In genomic region chr1:10741696-10742095, GRCh38 we compare ENCODE assay signal across 24 cellular contexts.
"Had no signal": no experiment of that assay in that cellular context is flagged by ENCODE, and none has a peak within 500 bp of the region (broad histone marks: within the 10 kb centered on the region; RNA-seq: fewer than 3 reads in every experiment).

No MANE protein-coding gene starts in this region.

- DNase-seq: activated B cell treated with CpG ODN at 0.5 μM for 24 hours; activated CD4-positive, alpha-beta T cell treated with anti-CD3 and anti-CD28 coated beads for 1 hour; activated CD4-positive, alpha-beta T cell treated with anti-CD3 and anti-CD28 coated beads, Interleukin-2, amount 10 ng/mL, durations not matched to agents 24 days and 14 days; activated CD4-positive, alpha-beta T cell treated with anti-CD3 and anti-CD28 coated beads, Interleukin-2, amount 50 U/mL, for 48 hours; activated CD8-positive, alpha-beta memory T cell treated with anti-CD3 and anti-CD28 coated beads for 24 hours; activated gamma-delta T cell treated with Interleukin-2 at 50 U/mL for 16 hours; activated naive CD4-positive, alpha-beta T cell treated with anti-CD3 and anti-CD28 coated beads, Interleukin-2, amount 10 ng/mL, durations not matched to agents 7 days and 5 days; activated naive CD8-positive, alpha-beta T cell treated with anti-CD3 and anti-CD28 coated beads for 36 hours; activated T-cell treated with anti-CD3 and anti-CD28 coated beads, Interleukin-2, amount 50 U/mL, for 48 hours; central memory CD4-positive, alpha-beta T cell; Kasumi-1; KBM-7; NCI-H1048; NCI-H146; NCI-H187 treated with DMSO at 0.1 percent for 48 hours; NCI-H2081 treated with DMSO at 0.1 percent for 48 hours; NCI-H446; NCI-H524; Peyer's patch; SHP77 had no signal

- H3K4me3 ChIP-seq: Peyer's patch, SJSA1 had no signal

- H3K9me3 ChIP-seq: Peyer's patch, SJSA1 had no signal

- H3K27me3 ChIP-seq: Peyer's patch had no signal

- ATAC-seq: activated T-helper 17 cell treated with anti-CD3 and anti-CD28 coated beads, Interleukin-2, amount 50 U/mL, for 72 hours had no signal

- H3K36me3 ChIP-seq: Peyer's patch, SJSA1 had no signal

- H3K36me3 Mint-ChIP-seq: activated naive CD4-positive, alpha-beta T cell treated with anti-CD3 and anti-CD28 coated beads, Interleukin-2, amount 10 ng/mL, durations not matched to agents 7 days and 5 days; activated naive CD8-positive, alpha-beta T cell treated with anti-CD3 and anti-CD28 coated beads for 36 hours had no signal

- H3K27ac Mint-ChIP-seq: activated B cell treated with CpG ODN at 0.5 μM for 24 hours; activated CD4-positive, alpha-beta T cell treated with anti-CD3 and anti-CD28 coated beads, Interleukin-2, amount 10 ng/mL, durations not matched to agents 24 days and 14 days; activated naive CD4-positive, alpha-beta T cell treated with anti-CD3 and anti-CD28 coated beads, Interleukin-2, amount 10 ng/mL, durations not matched to agents 7 days and 5 days; activated naive CD8-positive, alpha-beta T cell treated with anti-CD3 and anti-CD28 coated beads for 36 hours; activated T-helper 17 cell treated with anti-CD3 and anti-CD28 coated beads, Interleukin-2, amount 50 U/mL, for 72 hours; T-helper 1 cell treated with Interleukin-12 subunit alpha and Interleukin-12 subunit beta and Interleukin-4 antibody, amounts not matched to agents 30 μg/mL and 1 μg/mL, for 36 hours had no signal

- H3K4me1 Mint-ChIP-seq: activated B cell treated with CpG ODN at 0.5 μM for 24 hours; activated CD4-positive, alpha-beta T cell treated with anti-CD3 and anti-CD28 coated beads, Interleukin-2, amount 10 ng/mL, durations not matched to agents 24 days and 14 days; activated naive CD4-positive, alpha-beta T cell treated with anti-CD3 and anti-CD28 coated beads, Interleukin-2, amount 10 ng/mL, durations not matched to agents 7 days and 5 days; activated naive CD8-positive, alpha-beta T cell treated with anti-CD3 and anti-CD28 coated beads for 36 hours had no signal

- H3K27me3 Mint-ChIP-seq: activated naive CD8-positive, alpha-beta T cell treated with anti-CD3 and anti-CD28 coated beads for 36 hours had no signal

- H3K9me3 Mint-ChIP-seq: activated B cell treated with CpG ODN at 0.5 μM for 24 hours; activated CD4-positive, alpha-beta T cell treated with anti-CD3 and anti-CD28 coated beads, Interleukin-2, amount 10 ng/mL, durations not matched to agents 24 days and 14 days; activated naive CD4-positive, alpha-beta T cell treated with anti-CD3 and anti-CD28 coated beads, Interleukin-2, amount 10 ng/mL, durations not matched to agents 7 days and 5 days; activated naive CD8-positive, alpha-beta T cell treated with anti-CD3 and anti-CD28 coated beads for 36 hours; activated T-helper 17 cell treated with anti-CD3 and anti-CD28 coated beads, Interleukin-2, amount 50 U/mL, for 72 hours; T-helper 1 cell treated with Interleukin-12 subunit alpha and Interleukin-12 subunit beta and Interleukin-4 antibody, amounts not matched to agents 30 μg/mL and 1 μg/mL, for 36 hours had no signal

- H3K4me1 ChIP-seq: SJSA1 had no signal

- H3K4me3 Mint-ChIP-seq: activated B cell treated with CpG ODN at 0.5 μM for 24 hours; activated CD4-positive, alpha-beta T cell treated with anti-CD3 and anti-CD28 coated beads, Interleukin-2, amount 10 ng/mL, durations not matched to agents 24 days and 14 days; activated naive CD4-positive, alpha-beta T cell treated with anti-CD3 and anti-CD28 coated beads, Interleukin-2, amount 10 ng/mL, durations not matched to agents 7 days and 5 days; activated naive CD8-positive, alpha-beta T cell treated with anti-CD3 and anti-CD28 coated beads for 36 hours; activated T-helper 17 cell treated with anti-CD3 and anti-CD28 coated beads, Interleukin-2, amount 50 U/mL, for 72 hours; T-helper 1 cell treated with Interleukin-12 subunit alpha and Interleukin-12 subunit beta and Interleukin-4 antibody, amounts not matched to agents 30 μg/mL and 1 μg/mL, for 36 hours had no signal

- H3K27ac ChIP-seq: Peyer's patch, RWPE1, SJSA1 had no signal
